ENCODE assay signal across 20 cellular contexts in the genomic region with DNA sequence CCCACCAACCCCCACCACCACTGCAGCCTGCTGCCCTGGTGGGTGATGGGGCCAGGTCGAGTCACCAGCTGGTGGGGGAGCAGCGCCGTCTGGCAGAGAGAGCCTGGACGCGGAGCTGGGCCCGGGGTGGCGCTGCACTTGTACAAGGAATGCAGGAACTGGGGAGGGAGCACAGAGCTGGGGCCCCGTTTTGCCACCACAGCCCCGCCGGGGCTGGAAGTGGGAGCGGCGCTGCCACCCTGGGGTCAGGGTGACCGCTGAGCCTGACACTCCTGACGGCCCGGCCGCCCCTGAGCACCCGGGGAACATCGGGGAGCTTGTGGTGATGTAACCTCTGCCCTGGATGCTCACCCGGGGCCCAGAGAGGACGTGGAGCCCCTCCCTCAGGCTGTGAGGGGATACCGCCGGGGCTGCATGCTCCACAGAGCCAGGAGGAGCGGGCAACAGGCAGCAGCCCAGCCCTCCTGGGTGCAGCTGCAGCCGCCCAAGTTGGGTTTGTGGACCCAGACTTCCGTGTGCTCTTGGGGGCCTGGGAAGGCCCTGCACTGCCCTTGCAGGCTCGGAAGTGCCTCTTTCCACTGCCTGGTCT.
"Had no signal": no experiment of that assay in that cellular context is flagged by ENCODE, and none has a peak within 500 bp of the region (broad histone marks: within the 10 kb centered on the region; RNA-seq: fewer than 3 reads in every experiment).

No MANE protein-coding gene starts in this region.

- H3K4me3 ChIP-seq: breast epithelium, gastrocnemius medialis, heart right ventricle, lower lobe of right lung, psoas muscle, sigmoid colon, spleen, stomach, thoracic aorta had no signal

- H3K4me1 Mint-ChIP-seq: activated naive CD8-positive, alpha-beta T cell treated with anti-CD3 and anti-CD28 coated beads, Interleukin-2, amount 50 U/mL, for 24 hours had no signal

- H3K36me3 ChIP-seq: breast epithelium, gastrocnemius medialis, heart right ventricle, lower lobe of right lung, sigmoid colon, spleen, stomach, thoracic aorta had no signal

- H3K9me3 ChIP-seq: breast epithelium, gastrocnemius medialis, heart right ventricle, lower lobe of right lung, psoas muscle, sigmoid colon, spleen, stomach, thoracic aorta had no signal

- H3K4me1 ChIP-seq: breast epithelium, gastrocnemius medialis, lower lobe of right lung, psoas muscle, sigmoid colon, spleen had no signal

- DNase-seq: activated CD4-positive, alpha-beta T cell treated with anti-CD3 and anti-CD28 coated beads, Interleukin-2, amount 50 U/mL, for 1 hour; activated CD8-positive, alpha-beta memory T cell treated with anti-CD3 and anti-CD28 coated beads for 24 hours; activated naive CD4-positive, alpha-beta T cell treated with anti-CD3 and anti-CD28 coated beads for 36 hours; activated naive CD8-positive, alpha-beta T cell treated with anti-CD3 and anti-CD28 coated beads, Interleukin-2, amount 50 U/mL, for 24 hours; cerebellar nuclear complex; effector memory CD4-positive, alpha-beta T cell; gastrocnemius medialis; heart right ventricle; left cardiac atrium; lower lobe of right lung; midbrain; psoas muscle; sigmoid colon; spleen; stomach had no signal

- H3K27ac ChIP-seq: breast epithelium, gastrocnemius medialis, heart right ventricle, lower lobe of right lung, psoas muscle, sigmoid colon, spleen, stomach, thoracic aorta had no signal

- H3K27ac Mint-ChIP-seq: activated naive CD4-positive, alpha-beta T cell treated with anti-CD3 and anti-CD28 coated beads for 36 hours; activated naive CD8-positive, alpha-beta T cell treated with anti-CD3 and anti-CD28 coated beads, Interleukin-2, amount 50 U/mL, for 24 hours; activated T-helper 1 cell treated with anti-CD3 and anti-CD28 coated beads, Interleukin-12 subunit alpha, Interleukin-12 subunit beta, Interleukin-2, Interleukin-4 antibody, amounts not matched to agents 30 ng/mL and 10 ng/mL and 1 ng/mL, durations not matched to agents 14 hours and 24 hours and 36 hours; dendritic cell treated with granulocyte-macrophage colony-stimulating factor and Interleukin-4, amounts not matched to agents 40 ng/mL and 50 ng/mL, for 4 days had no signal

- H3K9me3 Mint-ChIP-seq: activated naive CD4-positive, alpha-beta T cell treated with anti-CD3 and anti-CD28 coated beads for 36 hours; activated naive CD8-positive, alpha-beta T cell treated with anti-CD3 and anti-CD28 coated beads, Interleukin-2, amount 50 U/mL, for 24 hours; activated T-helper 1 cell treated with anti-CD3 and anti-CD28 coated beads, Interleukin-12 subunit alpha, Interleukin-12 subunit beta, Interleukin-2, Interleukin-4 antibody, amounts not matched to agents 30 ng/mL and 10 ng/mL and 1 ng/mL, durations not matched to agents 14 hours and 24 hours and 36 hours; dendritic cell treated with granulocyte-macrophage colony-stimulating factor and Interleukin-4, amounts not matched to agents 40 ng/mL and 50 ng/mL, for 4 days had no signal

- H3K27me3 ChIP-seq: breast epithelium had no signal

- H3K4me3 Mint-ChIP-seq: activated naive CD4-positive, alpha-beta T cell treated with anti-CD3 and anti-CD28 coated beads for 36 hours; activated naive CD8-positive, alpha-beta T cell treated with anti-CD3 and anti-CD28 coated beads, Interleukin-2, amount 50 U/mL, for 24 hours; activated T-helper 1 cell treated with anti-CD3 and anti-CD28 coated beads, Interleukin-12 subunit alpha, Interleukin-12 subunit beta, Interleukin-2, Interleukin-4 antibody, amounts not matched to agents 30 ng/mL and 10 ng/mL and 1 ng/mL, durations not matched to agents 14 hours and 24 hours and 36 hours; dendritic cell treated with granulocyte-macrophage colony-stimulating factor and Interleukin-4, amounts not matched to agents 40 ng/mL and 50 ng/mL, for 4 days had no signal

- ATAC-seq: activated CD4-positive, CD25-positive, alpha-beta regulatory T cell treated with anti-CD3 and anti-CD28 coated beads, Interleukin-2, amount 50 U/mL, for 24 hours; activated naive CD8-positive, alpha-beta T cell treated with anti-CD3 and anti-CD28 coated beads, Interleukin-2, amount 50 U/mL, for 24 hours; gastrocnemius medialis; left cardiac atrium; psoas muscle had no signal

- H3K27me3 Mint-ChIP-seq: dendritic cell treated with granulocyte-macrophage colony-stimulating factor and Interleukin-4, amounts not matched to agents 40 ng/mL and 50 ng/mL, for 4 days had no signal
